8 cellular contexts compared by ENCODE assay signal in the genomic region with DNA sequence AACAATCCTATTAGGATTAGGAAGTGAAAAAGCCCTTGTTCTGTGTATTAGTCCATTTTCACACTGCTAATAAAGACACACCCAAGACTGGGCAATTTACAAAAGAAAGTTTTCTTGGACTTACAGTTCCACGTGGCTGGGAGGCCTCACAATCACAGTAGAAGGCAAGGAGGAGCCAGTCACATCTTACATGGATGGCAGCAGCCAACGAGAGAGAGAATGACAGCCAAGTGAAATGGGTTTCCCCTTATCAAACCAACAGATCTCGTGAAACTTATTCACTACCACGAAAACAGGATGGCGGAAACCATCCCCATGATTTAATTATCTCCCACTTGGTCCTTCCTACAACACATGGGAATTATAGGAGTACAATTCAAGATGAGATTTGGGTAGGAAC.
"Had no signal": no experiment of that assay in that cellular context is flagged by ENCODE, and none has a peak within 500 bp of the region (broad histone marks: within the 10 kb centered on the region; RNA-seq: fewer than 3 reads in every experiment).

No MANE protein-coding gene starts in this region.

- ATAC-seq: GM12878 had no signal

- DNase-seq: GDM1, GF-D8 had no signal

- FAIRE-seq: G401.6, GM12878, GM12891, GM12892, GM18507, GM19239 had no signal

- H3K4me3 ChIP-seq: GM12878 had no signal
